ENCODE assay signal across 8 cellular contexts in the genomic region with DNA sequence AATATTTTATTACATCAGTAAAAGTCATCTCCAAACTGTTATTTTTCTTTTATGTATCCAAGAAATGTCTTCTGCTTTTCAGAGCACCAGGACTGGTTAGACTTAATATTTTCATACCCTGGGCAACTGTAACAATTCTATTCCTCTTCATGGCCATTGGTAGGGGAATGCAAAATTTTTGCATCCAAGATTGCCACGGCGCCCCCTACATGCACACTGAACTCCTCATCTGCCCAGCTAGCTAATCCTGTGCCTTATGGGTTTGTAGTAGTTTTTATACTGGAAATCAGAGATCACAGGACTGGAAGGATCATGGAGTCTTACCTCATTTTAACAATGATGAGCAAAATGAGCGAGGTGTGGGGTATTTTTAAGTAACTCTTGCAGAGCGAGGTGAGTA.
DNase-seq lines count a peak whose midpoint lies in the region; ATAC-seq and TF ChIP-seq lines count a peak whose summit lies in the region.

No MANE protein-coding gene starts in this region.

- no peak overlapping the region for H3K27ac ChIP-seq in breast epithelium
- no peak overlapping the region for H3K27ac ChIP-seq in esophagus squamous epithelium

- no peak for ATAC-seq in HG03095 (IDR thresholded peaks at IDR 0.05; ENCODE audit: unreplicated experiment)

- BruUV-seq in MCF 10A (replicated peaks; lab: Mats Ljungman, UMichigan), result no TSS peak

- TF ChIP-seq CTCF in MCF 10A (IDR thresholded peaks at IDR 0.05; ENCODE audit: unreplicated experiment) (peak; percentile 34), breast epithelium (IDR thresholded peaks at IDR 0.05) (no peak), esophagus squamous epithelium (IDR thresholded peaks at IDR 0.05) (peak in 4 of 6 experiments; percentile 21 to 51 (median 44))

- no peaks in the 10 kb centered on the region for H3K9me3 ChIP-seq in breast epithelium
- no peaks in the 10 kb centered on the region for H3K9me3 ChIP-seq in esophagus squamous epithelium

- no peak overlapping the region for H3K4me3 Mint-ChIP-seq in MCF 10A (ENCODE audit: unreplicated experiment)
- H3K4me3 Mint-ChIP-seq in activated CD4-positive, alpha-beta T cell treated with anti-CD3 and anti-CD28 coated beads, Interleukin-2, amount 10 ng/mL, durations not matched to agents 24 days and 14 days, result no peak overlapping the region

- 91 to 92% methylated on average over 4 of the region's 4 CpGs for WGBS in esophagus squamous epithelium, 2 donors

- H3K27me3 ChIP-seq in breast epithelium (no peaks in the 10 kb centered on the region), esophagus squamous epithelium (no peaks in the 10 kb centered on the region)

- TF ChIP-seq POLR2A in breast epithelium (IDR thresholded peaks at IDR 0.05) (no peak), esophagus squamous epithelium (IDR thresholded peaks at IDR 0.05) (no peak)

- DNase-seq in MCF 10A (ENCODE audit: unreplicated experiment) (peak; percentile 42), breast epithelium (ENCODE audit: low spot score in 2 of 2) (no peak), esophagus squamous epithelium (lab: John Stamatoyannopoulos, UW) (no peak), NCI-H1417 (lab: John Stamatoyannopoulos, UW) (no peak), NCI-H1436 (lab: John Stamatoyannopoulos, UW) (no peak)
- peak; percentile 86 for DNase-seq in activated CD4-positive, alpha-beta T cell treated with anti-CD3 and anti-CD28 coated beads, Interleukin-2, amount 10 ng/mL, durations not matched to agents 24 days and 14 days
- DNase-seq in stimulated activated CD4-positive, alpha-beta T cell treated with anti-CD3 and anti-CD28 coated beads, TNF-alpha, amount 100 ng/mL, for 24 hours (ENCODE audit: low read depth in 3 of 3), result peak in 2 of 3 experiments; percentile 14 to 43

- H3K36me3 ChIP-seq in breast epithelium, result no peaks in the 10 kb centered on the region
- peaks cover 0 to 61% (median 6%) of the 10 kb centered on the region in 3 donors for H3K36me3 ChIP-seq in esophagus squamous epithelium

- CTCF ChIA-PET in MCF 10A (lab: Yijun Ruan, JAX), result interaction anchor here (0.6 to 1.1 kb wide), 5 partner anchors 9 to 310 kb away, joined by 3 read pairs; no protein-coding TSS in a partner anchor

- no peaks in the 10 kb centered on the region for H3K27me3 Mint-ChIP-seq in MCF 10A (ENCODE audit: insufficient read depth, unreplicated experiment)
- H3K27me3 Mint-ChIP-seq in activated CD4-positive, alpha-beta T cell treated with anti-CD3 and anti-CD28 coated beads, Interleukin-2, amount 10 ng/mL, durations not matched to agents 24 days and 14 days, result no peaks in the 10 kb centered on the region

- no peaks in the 10 kb centered on the region for H3K4me1 ChIP-seq in breast epithelium
- H3K4me1 ChIP-seq in esophagus squamous epithelium, result peaks cover 0 to 8% (median 4%) of the 10 kb centered on the region in 3 donors

- POLR2A ChIA-PET in MCF 10A (lab: Yijun Ruan, JAX), result interaction anchor here (0.9 kb wide), 1 partner anchor 73 kb away, joined by 3 read pairs; no protein-coding TSS in a partner anchor

- H3K9me3 Mint-ChIP-seq in MCF 10A (ENCODE audit: unreplicated experiment), result no peaks in the 10 kb centered on the region
- H3K9me3 Mint-ChIP-seq in activated CD4-positive, alpha-beta T cell treated with anti-CD3 and anti-CD28 coated beads, Interleukin-2, amount 10 ng/mL, durations not matched to agents 24 days and 14 days, result no peaks in the 10 kb centered on the region

- no peak overlapping the region for H3K27ac Mint-ChIP-seq in MCF 10A (ENCODE audit: low read depth, unreplicated experiment)
- H3K27ac Mint-ChIP-seq in activated CD4-positive, alpha-beta T cell treated with anti-CD3 and anti-CD28 coated beads, Interleukin-2, amount 10 ng/mL, durations not matched to agents 24 days and 14 days, result peak overlapping the region; percentile 38

- intact Hi-C loops in MCF 10A (cut with micrococcal nuclease) (loop anchor here (10.0 kb wide), 1 partner anchor 279 kb away; no protein-coding TSS in a partner anchor), breast epithelium (cut with DNase I; ENCODE audit: low total_unique reads) (no loop called here), esophagus squamous epithelium (cut with DNase I) (no loop called here)
- intact Hi-C loops in activated CD4-positive, alpha-beta T cell treated with anti-CD3 and anti-CD28 coated beads, Interleukin-2, amount 10 ng/mL, durations not matched to agents 24 days and 14 days (cut with micrococcal nuclease), result no loop called here

- H3K4me3 ChIP-seq in breast epithelium, result no peak overlapping the region
- H3K4me3 ChIP-seq in esophagus squamous epithelium, result no peak overlapping the region

- H3K4me1 Mint-ChIP-seq in MCF 10A (ENCODE audit: insufficient read depth, unreplicated experiment), result no peaks in the 10 kb centered on the region
- H3K4me1 Mint-ChIP-seq in activated CD4-positive, alpha-beta T cell treated with anti-CD3 and anti-CD28 coated beads, Interleukin-2, amount 10 ng/mL, durations not matched to agents 24 days and 14 days, result peaks cover 32% of the 10 kb centered on the region

- H3K36me3 Mint-ChIP-seq in MCF 10A (ENCODE audit: insufficient read depth, unreplicated experiment), result peaks cover 33% of the 10 kb centered on the region
- peaks cover 50% of the 10 kb centered on the region for H3K36me3 Mint-ChIP-seq in activated CD4-positive, alpha-beta T cell treated with anti-CD3 and anti-CD28 coated beads, Interleukin-2, amount 10 ng/mL, durations not matched to agents 24 days and 14 days (ENCODE audit: low read depth)

Comparison
In these comparisons a context has a peak if more than half of its experiments do, and no peak if none do; other contexts are left out.
1. DNase-seq: peak in MCF 10A (single experiment), activated CD4-positive, alpha-beta T cell treated with anti-CD3 and anti-CD28 coated beads, Interleukin-2, amount 10 ng/mL, durations not matched to agents 24 days and 14 days (single experiment) and stimulated activated CD4-positive, alpha-beta T cell treated with anti-CD3 and anti-CD28 coated beads, TNF-alpha, amount 100 ng/mL, for 24 hours (2 of 3); none in breast epithelium (0 of 2), esophagus squamous epithelium (single experiment), NCI-H1417 (0 of 3) and NCI-H1436 (single experiment).
2. CTCF ChIP-seq: peak in MCF 10A (single experiment) and esophagus squamous epithelium (4 of 6); none in breast epithelium (0 of 3).